In genomic region chr19:41367848-41368301, GRCh38 we compare ENCODE assay signal across 9 cellular contexts. TPM values are rescaled to one million over a fixed set of nuclear protein-coding genes. Genes with fewer than 3 reads are reported as not detected.
A peak's percentile ranks its signal among the peaks of the same experiment; 100 is the strongest.
DNase-seq lines count a peak whose midpoint lies in the region; ATAC-seq and TF ChIP-seq lines count a peak whose summit lies in the region.
"Had no signal": no experiment of that assay in that cellular context is flagged by ENCODE, and none has a peak within 500 bp of the region (broad histone marks: within the 10 kb centered on the region; RNA-seq: fewer than 3 reads in every experiment).

No MANE protein-coding gene starts in this region.

- CTCF ChIA-PET in A673 (lab: Charles Lee): no interaction called here

- POLR2A ChIA-PET in A673 (lab: Charles Lee; ENCODE audit: low non-redundant PET): no interaction called here

- no TSS peak for BruUV-seq in A673 (replicated peaks; lab: Mats Ljungman, UMichigan)

- no peak for TF ChIP-seq CTCF in A673 (conservative IDR thresholded peaks at IDR 0.05; ENCODE audit: low read depth, low read length)

- no peaks in the 10 kb centered on the region for H3K36me3 ChIP-seq in A673 (ENCODE audit: insufficient read depth, low read length, poor library complexity, severe bottlenecking)

- ATAC-seq in GM19463 (IDR thresholded peaks at IDR 0.05; ENCODE audit: unreplicated experiment): peak; percentile 38
- no peak for ATAC-seq in HG03045 (IDR thresholded peaks at IDR 0.05; ENCODE audit: unreplicated experiment)
- ATAC-seq: activated CD4-positive, CD25-positive, alpha-beta regulatory T cell treated with anti-CD3 and anti-CD28 coated beads, Interleukin-2, amount 50 U/mL, for 24 hours; esophagus mucosa had no signal

- H3K4me1 ChIP-seq in A673 (ENCODE audit: insufficient read depth, low read length, poor library complexity, severe bottlenecking): peaks cover 6% of the 10 kb centered on the region

- no peaks in the 10 kb centered on the region for H3K9me3 ChIP-seq in A673 (ENCODE audit: low read depth, low read length, poor library complexity, severe bottlenecking)

- intact Hi-C loops in A673 (cut with micrococcal nuclease; ENCODE audit: unreplicated experiment): no loop called here

- H3K4me3 ChIP-seq in A673 (ENCODE audit: low read depth, low read length, poor library complexity, severe bottlenecking): no peak overlapping the region

- DNase-seq in RPMI7951 (ENCODE audit: low read depth): peak; percentile 94
- DNase-seq in fibroblast of peridontal ligament (ENCODE audit: extremely low read depth): peak; percentile 96
- DNase-seq in stromal cell of bone marrow (ENCODE audit: low read depth): peak; percentile 78
- DNase-seq in A673 (ENCODE audit: low spot score): no peak
- no peak for DNase-seq in NCI-H1694 (lab: John Stamatoyannopoulos, UW)

- H3K27ac ChIP-seq in A673 (ENCODE audit: low read depth, low read length, poor library complexity, severe bottlenecking): no peak overlapping the region

- no peaks in the 10 kb centered on the region for H3K27me3 ChIP-seq in A673 (replicated peaks; ENCODE audit: insufficient read depth, low read depth, low read length, poor library complexity)

RNA-seq across cellular contexts. Expression of gene B9D2, which starts 3.9 kb away (rescaled TPM):
- total RNA-seq in RPMI7951 (2014; rRNA removed; shearing (Covaris generic)): 10.9 and 12.9 TPM in 2 replicates
- 9.9 and 10.7 TPM in 2 replicates for total RNA-seq in A673 (2021)

RNA-seq across cellular contexts. Expression of gene TMEM91, which starts 8.5 kb away (rescaled TPM):
- 2.4 and 4.8 TPM in 2 replicates for total RNA-seq in RPMI7951 (2014; rRNA removed; shearing (Covaris generic))
- 4.9 and 8.7 TPM in 2 replicates for total RNA-seq in A673 (2021)

RNA-seq across cellular contexts. Expression of gene TGFB1, which starts 14.2 kb away (rescaled TPM):
- total RNA-seq in RPMI7951 (2014; rRNA removed; shearing (Covaris generic)): 15.2 and 18.1 TPM in 2 replicates
- total RNA-seq in A673 (2021): 92.4 and 102 TPM in 2 replicates

RNA-seq across cellular contexts. Expression of gene EXOSC5, which starts 29.3 kb away (rescaled TPM):
- 36.8 and 59.3 TPM in 2 replicates for total RNA-seq in RPMI7951 (2014; rRNA removed; shearing (Covaris generic))
- total RNA-seq in A673 (2021): 35.0 and 43.1 TPM in 2 replicates

RNA-seq across cellular contexts. Expression of gene BCKDHA, which starts 29.7 kb away (rescaled TPM):
- total RNA-seq in RPMI7951 (2014; rRNA removed; shearing (Covaris generic)): 77.3 and 112 TPM in 2 replicates
- 14.7 and 15.9 TPM in 2 replicates for total RNA-seq in A673 (2021)

Comparison
In these comparisons a context has a peak if more than half of its experiments do, and no peak if none do; other contexts are left out.
1. DNase-seq: peak in RPMI7951 (single experiment), fibroblast of peridontal ligament (single experiment) and stromal cell of bone marrow (single experiment); none in A673 (single experiment) and NCI-H1694 (single experiment).